Comparison of ENCODE assay signal across 9 cellular contexts in genomic region chr18:48539406-48540328, GRCh38. TPM values are rescaled to one million over a fixed set of nuclear protein-coding genes. Genes with fewer than 3 reads are reported as not detected.
A peak's percentile ranks its signal among the peaks of the same experiment; 100 is the strongest.
DNase-seq lines count a peak whose midpoint lies in the region; ATAC-seq, FAIRE-seq and TF ChIP-seq lines count a peak whose summit lies in the region.
"Had no signal": no experiment of that assay in that cellular context is flagged by ENCODE, and none has a peak within 500 bp of the region (broad histone marks: within the 10 kb centered on the region; RNA-seq: fewer than 3 reads in every experiment).

No MANE protein-coding gene starts in this region.

- intact Hi-C loops in mucosa of descending colon (cut with DNase I, micrococcal nuclease) = no loop called here

- H3K36me3 Mint-ChIP-seq in activated T-cell treated with anti-CD3 and anti-CD28 coated beads, Interleukin-2, amount 50 U/mL, for 24 hours (ENCODE audit: low read depth) = no peaks in the 10 kb centered on the region

- H3K27ac Mint-ChIP-seq in activated T-cell treated with anti-CD3 and anti-CD28 coated beads, Interleukin-2, amount 50 U/mL, for 24 hours = no peak overlapping the region

- 0 to 1% methylated on average over 73 to 75 of the region's 75 CpGs for WGBS in esophagus, 2 donors

- H3K9me3 ChIP-seq in esophagus (ENCODE audit: control insufficient read depth in 2 of 2, insufficient read depth in 1 of 2, low read depth in 1 of 2, low read length in 1 of 2) = no peaks in the 10 kb centered on the region
- H3K9me3 ChIP-seq in mucosa of descending colon = no peaks in the 10 kb centered on the region

- peak overlapping the region; percentile 94 for H3K27ac ChIP-seq in esophagus (ENCODE audit: low read depth in 2 of 2, low read length in 1 of 2)
- H3K27ac ChIP-seq in substantia nigra (ENCODE audit: low read depth, low read length, poor library complexity, severe bottlenecking) = peak overlapping the region; percentile 87
- H3K27ac ChIP-seq: 22Rv1 had no signal

- DNase-seq in DMS 273 (lab: John Stamatoyannopoulos, UW; ENCODE audit: unreplicated experiment) = peak; percentile 84
- DNase-seq in DMS 273 treated with DMSO at 0.1 percent for 48 hours (lab: John Stamatoyannopoulos, UW) = no peak
- DNase-seq in NCI-H526 (lab: John Stamatoyannopoulos, UW) = peak; percentile 37 to 81
- DNase-seq in activated T-cell treated with anti-CD3 and anti-CD28 coated beads, Interleukin-2, amount 50 U/mL, for 24 hours = peak; percentile 62
- DNase-seq in mucosa of descending colon = peak; percentile 45 to 68 (median 60)
- DNase-seq in substantia nigra (lab: John Stamatoyannopoulos, UW) = peak in 41 of 49 donors; percentile 24 to 81 (median 59)
- no peak for DNase-seq in D721Med (ENCODE audit: insufficient read length, low spot score)

- no peaks in the 10 kb centered on the region for H3K27me3 ChIP-seq in esophagus (ENCODE audit: control insufficient read depth in 1 of 2, insufficient read depth in 2 of 2, low read length in 2 of 2)

- H3K9me3 Mint-ChIP-seq in activated T-cell treated with anti-CD3 and anti-CD28 coated beads, Interleukin-2, amount 50 U/mL, for 24 hours = no peaks in the 10 kb centered on the region

- H3K4me1 Mint-ChIP-seq in activated T-cell treated with anti-CD3 and anti-CD28 coated beads, Interleukin-2, amount 50 U/mL, for 24 hours (ENCODE audit: low read depth) = peaks cover 20% of the 10 kb centered on the region

- H3K4me3 ChIP-seq in esophagus (ENCODE audit: low read depth in 1 of 2, low read length in 2 of 2) (peak overlapping the region; percentile 71 to 72), mucosa of descending colon (peak overlapping the region; percentile 39)

- ATAC-seq in mucosa of descending colon = peak; percentile 21

- H3K4me1 ChIP-seq in esophagus (ENCODE audit: control insufficient read depth in 2 of 2, insufficient read depth in 2 of 2, low read length in 1 of 2) (peaks cover 0 to 2% of the 10 kb centered on the region in 2 donors), mucosa of descending colon (ENCODE audit: low read depth) (no peaks in the 10 kb centered on the region)

- peaks cover 35% of the 10 kb centered on the region for H3K27me3 Mint-ChIP-seq in activated T-cell treated with anti-CD3 and anti-CD28 coated beads, Interleukin-2, amount 50 U/mL, for 24 hours

- H3K36me3 ChIP-seq in esophagus (ENCODE audit: control insufficient read depth in 2 of 2, insufficient read depth in 2 of 2, low read length in 1 of 2) = no peaks in the 10 kb centered on the region
- no peaks in the 10 kb centered on the region for H3K36me3 ChIP-seq in mucosa of descending colon (ENCODE audit: low read depth)

- no peak for FAIRE-seq in D721Med (lab: Jason Lieb, UNC)

- TF ChIP-seq CTCF in mucosa of descending colon (IDR thresholded peaks at IDR 0.05) (no peak), D721Med (IDR thresholded peaks at IDR 0.05; ENCODE audit: insufficient read depth, missing control alignments) (no peak)

- peak overlapping the region; percentile 77 for H3K4me3 Mint-ChIP-seq in activated T-cell treated with anti-CD3 and anti-CD28 coated beads, Interleukin-2, amount 50 U/mL, for 24 hours

RNA-seq across cellular contexts. Expression of gene CTIF, which starts 0.8 kb away (rescaled TPM):
- polyA plus RNA-seq in esophagus = 10 to 100 TPM; 11.8 to 22.7 TPM
- 10 to 100 TPM; 13.2 to 50.3 (median 19.6) TPM for total RNA-seq in mucosa of descending colon

Comparison
In these comparisons a context has a peak if more than half of its experiments do, and no peak if none do; other contexts are left out.
1. DNase-seq: peak in DMS 273 (single experiment), NCI-H526 (2 of 2), activated T-cell treated with anti-CD3 and anti-CD28 coated beads, Interleukin-2, amount 50 U/mL, for 24 hours (single experiment), mucosa of descending colon (3 of 3) and substantia nigra (41 of 49); none in DMS 273 treated with DMSO at 0.1 percent for 48 hours (single experiment) and D721Med (single experiment).